In genomic region chr13:80447747-80448146, GRCh38 we compare ENCODE assay signal across 22 cellular contexts.
DNase-seq lines count a peak whose midpoint lies in the region; ATAC-seq and TF ChIP-seq lines count a peak whose summit lies in the region.
"Had no signal": no experiment of that assay in that cellular context is flagged by ENCODE, and none has a peak within 500 bp of the region (broad histone marks: within the 10 kb centered on the region; RNA-seq: fewer than 3 reads in every experiment).

No MANE protein-coding gene starts in this region.

- no peaks in the 10 kb centered on the region for H3K36me3 Mint-ChIP-seq in glutamatergic neuron (ENCODE audit: unreplicated experiment)
- H3K36me3 Mint-ChIP-seq in activated T-helper 2 cell treated with anti-CD3 and anti-CD28 coated beads, Interferon-gamma antibody, Interleukin-2, Interleukin-4, amounts not matched to agents 10 μg/mL and 5 μg/mL and 100 μg/mL, durations not matched to agents 14 hours and 24 hours and 36 hours (ENCODE audit: low read depth): no peaks in the 10 kb centered on the region
- H3K36me3 Mint-ChIP-seq: CD4-positive, alpha-beta memory T cell had no signal

- H3K9ac ChIP-seq in adipocyte (ENCODE audit: low read length): peak overlapping the region; percentile 42

- peaks cover 3% of the 10 kb centered on the region for H3K4me1 Mint-ChIP-seq in glutamatergic neuron (ENCODE audit: low read depth, unreplicated experiment)
- no peaks in the 10 kb centered on the region for H3K4me1 Mint-ChIP-seq in activated T-helper 2 cell treated with anti-CD3 and anti-CD28 coated beads, Interferon-gamma antibody, Interleukin-2, Interleukin-4, amounts not matched to agents 10 μg/mL and 5 μg/mL and 100 μg/mL, durations not matched to agents 14 hours and 24 hours and 36 hours (ENCODE audit: low read depth)
- H3K4me1 Mint-ChIP-seq: CD4-positive, alpha-beta memory T cell had no signal

- H3K9me3 ChIP-seq in adipocyte (ENCODE audit: control insufficient read depth, low read length): no peaks in the 10 kb centered on the region
- H3K9me3 ChIP-seq: Peyer's patch had no signal

- H3K9me3 Mint-ChIP-seq in glutamatergic neuron (ENCODE audit: unreplicated experiment): no peaks in the 10 kb centered on the region
- no peaks in the 10 kb centered on the region for H3K9me3 Mint-ChIP-seq in activated T-helper 2 cell treated with anti-CD3 and anti-CD28 coated beads, Interferon-gamma antibody, Interleukin-2, Interleukin-4, amounts not matched to agents 10 μg/mL and 5 μg/mL and 100 μg/mL, durations not matched to agents 14 hours and 24 hours and 36 hours
- H3K9me3 Mint-ChIP-seq: T-helper 1 cell treated with Interleukin-12 subunit alpha and Interleukin-12 subunit beta and Interleukin-4 antibody, amounts not matched to agents 30 μg/mL and 1 μg/mL, for 36 hours had no signal

- H3K4me1 ChIP-seq in adipocyte (ENCODE audit: control insufficient read depth, insufficient read depth, low read length): peaks cover 63% of the 10 kb centered on the region
- H3K4me1 ChIP-seq: Peyer's patch had no signal

- TF ChIP-seq CTCF in glutamatergic neuron (IDR thresholded peaks at IDR 0.05; ENCODE audit: partially characterized antibody, unreplicated experiment): no peak

- intact Hi-C loops in activated T-helper 2 cell treated with anti-CD3 and anti-CD28 coated beads, Interferon-gamma antibody, Interleukin-2, Interleukin-4, amounts not matched to agents 10 μg/mL and 5 μg/mL and 100 μg/mL, durations not matched to agents 14 hours and 24 hours and 36 hours (cut with micrococcal nuclease): no loop called here

- no peak overlapping the region for H3K4me3 ChIP-seq in adipocyte (ENCODE audit: low read length)
- H3K4me3 ChIP-seq: Peyer's patch had no signal

- H3K36me3 ChIP-seq in adipocyte (ENCODE audit: control insufficient read depth, insufficient read depth, low read length, severe bottlenecking): no peaks in the 10 kb centered on the region
- H3K36me3 ChIP-seq: Peyer's patch had no signal

- no peak overlapping the region for H3K27ac Mint-ChIP-seq in glutamatergic neuron (ENCODE audit: unreplicated experiment)
- H3K27ac Mint-ChIP-seq in activated T-helper 2 cell treated with anti-CD3 and anti-CD28 coated beads, Interferon-gamma antibody, Interleukin-2, Interleukin-4, amounts not matched to agents 10 μg/mL and 5 μg/mL and 100 μg/mL, durations not matched to agents 14 hours and 24 hours and 36 hours: no peak overlapping the region
- H3K27ac Mint-ChIP-seq: CD4-positive, alpha-beta memory T cell; T-helper 1 cell treated with Interleukin-12 subunit alpha and Interleukin-12 subunit beta and Interleukin-4 antibody, amounts not matched to agents 30 μg/mL and 1 μg/mL, for 36 hours had no signal

- H3K27me3 Mint-ChIP-seq in glutamatergic neuron (ENCODE audit: unreplicated experiment): peaks cover 4% of the 10 kb centered on the region
- H3K27me3 Mint-ChIP-seq in activated T-helper 2 cell treated with anti-CD3 and anti-CD28 coated beads, Interferon-gamma antibody, Interleukin-2, Interleukin-4, amounts not matched to agents 10 μg/mL and 5 μg/mL and 100 μg/mL, durations not matched to agents 14 hours and 24 hours and 36 hours (ENCODE audit: low read depth): peaks cover 2% of the 10 kb centered on the region
- H3K27me3 Mint-ChIP-seq: CD4-positive, alpha-beta memory T cell had no signal

- ATAC-seq in GM18498 (IDR thresholded peaks at IDR 0.05; ENCODE audit: unreplicated experiment) (peak; percentile 26), GM19395 (IDR thresholded peaks at IDR 0.05; ENCODE audit: unreplicated experiment) (peak; percentile 55), HG02588 (IDR thresholded peaks at IDR 0.05; ENCODE audit: unreplicated experiment) (peak; percentile 41), GM21825 (IDR thresholded peaks at IDR 0.05; ENCODE audit: unreplicated experiment) (no peak), GM21737 (IDR thresholded peaks at IDR 0.05; ENCODE audit: unreplicated experiment) (no peak)
- ATAC-seq: SK-N-SH treated with all-trans-retinoic acid at 6 μM for 48 hours had no signal

- DNase-seq in adipocyte (ENCODE audit: low read depth): no peak
- DNase-seq in glutamatergic neuron: no peak
- DNase-seq in activated T-helper 2 cell treated with anti-CD3 and anti-CD28 coated beads, Interferon-gamma antibody, Interleukin-2, Interleukin-4, amounts not matched to agents 10 μg/mL and 5 μg/mL and 100 μg/mL, durations not matched to agents 14 hours and 24 hours and 36 hours (ENCODE audit: low spot score): no peak
- DNase-seq: AML-193; CD4-positive, alpha-beta memory T cell; DMS79; HCEC 1CT; MM.1S; NCI-H1105 treated with DMSO at 0.1 percent for 48 hours; NCI-H187 treated with DMSO at 0.1 percent for 48 hours; NCI-H2171; NCI-H510A; NCI-H82; Peyer's patch; Right ventricle myocardium superior had no signal

- H3K4me3 Mint-ChIP-seq in glutamatergic neuron (ENCODE audit: unreplicated experiment): no peak overlapping the region
- no peak overlapping the region for H3K4me3 Mint-ChIP-seq in activated T-helper 2 cell treated with anti-CD3 and anti-CD28 coated beads, Interferon-gamma antibody, Interleukin-2, Interleukin-4, amounts not matched to agents 10 μg/mL and 5 μg/mL and 100 μg/mL, durations not matched to agents 14 hours and 24 hours and 36 hours (ENCODE audit: low read depth)
- H3K4me3 Mint-ChIP-seq: CD4-positive, alpha-beta memory T cell; T-helper 1 cell treated with Interleukin-12 subunit alpha and Interleukin-12 subunit beta and Interleukin-4 antibody, amounts not matched to agents 30 μg/mL and 1 μg/mL, for 36 hours had no signal

- no peaks in the 10 kb centered on the region for H3K27me3 ChIP-seq in adipocyte (replicated peaks; ENCODE audit: control insufficient read depth, insufficient read depth, low read length)
- H3K27me3 ChIP-seq: Peyer's patch had no signal

Comparison
In these comparisons a context has a peak if more than half of its experiments do, and no peak if none do; other contexts are left out.
1. ATAC-seq: peak in GM18498 (single experiment), GM19395 (single experiment) and HG02588 (single experiment); none in GM21825 (single experiment) and GM21737 (single experiment).